12 cellular contexts compared by ENCODE assay signal in the genomic region with DNA sequence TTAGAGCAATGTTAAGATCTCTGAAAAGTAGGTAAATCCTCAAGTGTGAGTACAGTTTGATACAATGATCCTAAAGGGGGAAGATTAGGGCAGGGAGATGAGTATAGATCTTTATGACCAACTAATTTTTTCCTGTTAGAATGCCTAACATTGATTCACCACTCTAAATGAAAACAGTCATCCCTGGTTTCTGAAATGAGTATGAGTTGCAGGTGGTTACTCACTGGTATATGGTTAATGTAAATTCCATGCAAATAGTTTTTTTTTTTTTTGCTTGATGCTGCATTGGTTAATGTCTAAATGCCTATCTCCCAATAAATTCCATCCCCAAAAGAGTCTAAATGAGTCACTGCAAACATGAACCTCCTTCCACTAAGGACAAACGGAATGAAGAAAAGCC. TPM values are rescaled to one million over a fixed set of nuclear protein-coding genes. Genes with fewer than 3 reads are reported as not detected.
DNase-seq lines count a peak whose midpoint lies in the region; ATAC-seq and TF ChIP-seq lines count a peak whose summit lies in the region.
"Had no signal": no experiment of that assay in that cellular context is flagged by ENCODE, and none has a peak within 500 bp of the region (broad histone marks: within the 10 kb centered on the region; RNA-seq: fewer than 3 reads in every experiment).

No MANE protein-coding gene starts in this region.

- H3K4me3 ChIP-seq in mammary epithelial cell (replicated peaks in 1 of 3; ENCODE audit: insufficient read depth in 1 of 3, low read depth in 2 of 3, low read length in 3 of 3) (no peak overlapping the region), heart left ventricle (no peak overlapping the region)
- no peak overlapping the region for H3K4me3 ChIP-seq in CD4-positive, alpha-beta memory T cell (ENCODE audit: low read length in 2 of 2)
- H3K4me3 ChIP-seq: left lung had no signal

- no peaks in the 10 kb centered on the region for H4K20me1 ChIP-seq in mammary epithelial cell (ENCODE audit: insufficient read depth, low read length)

- TF ChIP-seq POLR2A in heart left ventricle (IDR thresholded peaks at IDR 0.05), result no peak

- peaks cover 28% of the 10 kb centered on the region for H3K4me1 Mint-ChIP-seq in MCF 10A (ENCODE audit: insufficient read depth, unreplicated experiment)
- peaks cover 0 to 4% (median 3%) of the 10 kb centered on the region in 4 donors for H3K4me1 Mint-ChIP-seq in CD4-positive, alpha-beta memory T cell

- no peaks in the 10 kb centered on the region for H3K79me2 ChIP-seq in mammary epithelial cell (ENCODE audit: insufficient read depth, low read length)

- no TSS peak for BruUV-seq in mammary epithelial cell (replicated peaks; lab: Mats Ljungman, UMichigan)
- no TSS peak for BruUV-seq in MCF 10A (replicated peaks; lab: Mats Ljungman, UMichigan)

- H3K9ac ChIP-seq in mammary epithelial cell (ENCODE audit: insufficient read depth, low read length), result no peak overlapping the region

- H3K4me3 Mint-ChIP-seq in MCF 10A (ENCODE audit: unreplicated experiment), result no peak overlapping the region
- no peak overlapping the region for H3K4me3 Mint-ChIP-seq in CD4-positive, alpha-beta memory T cell

- peaks cover 8% of the 10 kb centered on the region for H3K9me3 Mint-ChIP-seq in MCF 10A (ENCODE audit: unreplicated experiment)
- H3K9me3 Mint-ChIP-seq in CD4-positive, alpha-beta memory T cell, result no peaks in the 10 kb centered on the region

- H2AFZ ChIP-seq in mammary epithelial cell (ENCODE audit: low read depth, low read length), result no peak overlapping the region

- DNase-seq in mammary epithelial cell, result peak; percentile 85
- DNase-seq in MCF 10A (ENCODE audit: unreplicated experiment), result no peak
- DNase-seq in M059J (ENCODE audit: low read depth), result peak; percentile 85
- DNase-seq in heart left ventricle, result no peak
- no peak for DNase-seq in CD4-positive, alpha-beta memory T cell
- DNase-seq in NCI-H1930 (lab: John Stamatoyannopoulos, UW), result no peak
- no peak for DNase-seq in NCI-H2196 (lab: John Stamatoyannopoulos, UW; ENCODE audit: unreplicated experiment)
- DNase-seq: left lung; SIG-M5; stimulated activated naive CD4-positive, alpha-beta T cell treated with Interleukin-2 at 50 U/mL for 16 hours had no signal

- peak overlapping the region; percentile 10 for H3K4me2 ChIP-seq in mammary epithelial cell (ENCODE audit: insufficient read depth, low read depth, low read length)

- H3K27me3 ChIP-seq in mammary epithelial cell (ENCODE audit: insufficient read depth, low read length) (no peaks in the 10 kb centered on the region), heart left ventricle (peaks cover 0 to 5% (median 0%) of the 10 kb centered on the region in 9 donors)
- no peaks in the 10 kb centered on the region for H3K27me3 ChIP-seq in CD4-positive, alpha-beta memory T cell (ENCODE audit: insufficient read depth, low read length)
- H3K27me3 ChIP-seq: left lung had no signal

- intact Hi-C loops in mammary epithelial cell (cut with micrococcal nuclease) (loop anchor here (5.0 kb wide), 1 partner anchor 55 kb away; the partner anchor contains the start of gene SERPINB7), MCF 10A (cut with micrococcal nuclease) (loop anchor here (5.0 kb wide), 1 partner anchor 70 kb away; no protein-coding TSS in a partner anchor), heart left ventricle (cut with DNase I) (no loop called here)
- intact Hi-C loops in CD4-positive, alpha-beta memory T cell (cut with micrococcal nuclease), result no loop called here

- in situ Hi-C loops in mammary epithelial cell (cut with MboI; ENCODE audit: low sequenced_read_pairs in 2 of 2), result loop anchor here in 1 of 2 donors (10.0 kb wide), 1 partner anchor 88 kb away; no protein-coding TSS in a partner anchor

- no peak overlapping the region for H3K27ac Mint-ChIP-seq in MCF 10A (ENCODE audit: low read depth, unreplicated experiment)
- no peak overlapping the region for H3K27ac Mint-ChIP-seq in CD4-positive, alpha-beta memory T cell

- H3K27ac ChIP-seq in mammary epithelial cell (ENCODE audit: insufficient read depth, low read depth, low read length) (peak overlapping the region; percentile 79), heart left ventricle (no peak overlapping the region)
- no peak overlapping the region for H3K27ac ChIP-seq in CD4-positive, alpha-beta memory T cell (ENCODE audit: low read depth, low read length)
- H3K27ac ChIP-seq: left lung had no signal

- 8% methylated on average over 1 of the region's 1 CpG for WGBS in mammary epithelial cell (ENCODE audit: low coverage, missing lambda C conversion rate)
- 81 to 86% (median 83%) methylated on average over 1 of the region's 1 CpG for WGBS in heart left ventricle, 4 donors

- dilution Hi-C loops in mammary epithelial cell (cut with HindIII; ENCODE audit: low sequenced_read_pairs), result loop anchor here (25.0 kb wide), 1 partner anchor 320 kb away; no protein-coding TSS in a partner anchor

- no peaks in the 10 kb centered on the region for H3K27me3 Mint-ChIP-seq in MCF 10A (ENCODE audit: insufficient read depth, unreplicated experiment)
- peaks cover 17 to 18% of the 10 kb centered on the region in 2 donors for H3K27me3 Mint-ChIP-seq in CD4-positive, alpha-beta memory T cell

- POLR2A ChIA-PET in MCF 10A (lab: Yijun Ruan, JAX), result no interaction called here
- POLR2A ChIA-PET in CD4-positive, alpha-beta memory T cell (lab: Charles Lee; ENCODE audit: partially characterized antibody), result no interaction called here

- H3K36me3 Mint-ChIP-seq in MCF 10A (ENCODE audit: insufficient read depth, unreplicated experiment), result no peaks in the 10 kb centered on the region
- no peaks in the 10 kb centered on the region for H3K36me3 Mint-ChIP-seq in CD4-positive, alpha-beta memory T cell

- H3K36me3 ChIP-seq in mammary epithelial cell (ENCODE audit: insufficient read depth, low read length), result no peaks in the 10 kb centered on the region
- no peaks in the 10 kb centered on the region for H3K36me3 ChIP-seq in heart left ventricle
- H3K36me3 ChIP-seq in CD4-positive, alpha-beta memory T cell (ENCODE audit: insufficient read depth, low read length), result no peaks in the 10 kb centered on the region
- H3K36me3 ChIP-seq: left lung had no signal

- ATAC-seq in HG02840 (IDR thresholded peaks at IDR 0.05; ENCODE audit: low FRiP score, unreplicated experiment), result peak; percentile 73
- no peak for ATAC-seq in heart left ventricle
- ATAC-seq: left lung had no signal

- no peaks in the 10 kb centered on the region for H3K9me3 ChIP-seq in mammary epithelial cell (replicated peaks; ENCODE audit: insufficient read depth, low read length)
- no peaks in the 10 kb centered on the region for H3K9me3 ChIP-seq in heart left ventricle
- no peaks in the 10 kb centered on the region for H3K9me3 ChIP-seq in CD4-positive, alpha-beta memory T cell (ENCODE audit: control insufficient read depth in 1 of 2, low read length in 2 of 2)
- H3K9me3 ChIP-seq: left lung had no signal

- CTCF ChIA-PET in mammary epithelial cell (lab: Charles Lee; ENCODE audit: low non-redundant PET) (no interaction called here), MCF 10A (lab: Yijun Ruan, JAX) (interaction anchor here (1.4 kb wide), 1 partner anchor 11 kb away, joined by 4 read pairs; no protein-coding TSS in a partner anchor)
- CTCF ChIA-PET in CD4-positive, alpha-beta memory T cell (lab: Charles Lee; ENCODE audit: partially characterized antibody), result no interaction called here

- no peak for TF ChIP-seq CTCF in mammary epithelial cell (conservative IDR thresholded peaks at IDR 0.05 in 1 of 2, IDR thresholded peaks at IDR 0.05 in 1 of 2; ENCODE audit: extremely low read depth in 1 of 2, insufficient read depth in 1 of 2, low read depth in 1 of 2, low read length in 2 of 2)
- TF ChIP-seq CTCF in MCF 10A (IDR thresholded peaks at IDR 0.05; ENCODE audit: unreplicated experiment), result no peak
- no peak for TF ChIP-seq CTCF in heart left ventricle (IDR thresholded peaks at IDR 0.05)

- H3K4me1 ChIP-seq in mammary epithelial cell (ENCODE audit: insufficient read depth, low read length) (peaks cover 41% of the 10 kb centered on the region), heart left ventricle (peaks cover 0 to 6% (median 0%) of the 10 kb centered on the region in 12 donors)
- H3K4me1 ChIP-seq in CD4-positive, alpha-beta memory T cell (ENCODE audit: insufficient read depth, low read length), result no peaks in the 10 kb centered on the region

RNA-seq across cellular contexts. Expression of gene SERPINB2, which starts 55.0 kb away (rescaled TPM):
- total RNA-seq in mammary epithelial cell, result 10 to 100 TPM in 1 of 2 donors, under 1 TPM in 1; 0.67 to 60.3 TPM
- polyA plus RNA-seq in mammary epithelial cell, result 30.6 TPM
- 22.2 TPM for polyA minus RNA-seq in mammary epithelial cell
- total RNA-seq in MCF 10A (2022), result 0.47 and 0.82 TPM in 2 replicates
- 24.2 and 26.6 TPM in 2 replicates for total RNA-seq in M059J (2014; rRNA removed; shearing (Covaris generic))
- 1 to 10 TPM in 1 of 9 donors, under 1 TPM in 3, not detected in 5; 0.27 to 1.2 (median 0.58) TPM for total RNA-seq in heart left ventricle
- polyA plus RNA-seq in heart left ventricle, result under 1 TPM in 1 of 2 donors, not detected in 1; 0.10 TPM
- total RNA-seq in CD4-positive, alpha-beta memory T cell, result 1 to 10 TPM; 1.2 to 1.7 TPM
- not detected for polyA plus RNA-seq in CD4-positive, alpha-beta memory T cell
- total RNA-seq: renal cortical epithelial cell had no signal

RNA-seq across cellular contexts. Expression of gene SERPINB7, which starts 57.3 kb away (rescaled TPM):
- total RNA-seq in mammary epithelial cell (10 to 100 TPM; 13.5 to 42.6 TPM), MCF 10A (2022) (2.6 and 3.0 TPM in 2 replicates), heart left ventricle (1 to 10 TPM in 1 of 9 donors, not detected in 8; 1.4 TPM)
- polyA plus RNA-seq in mammary epithelial cell (53.2 TPM), heart left ventricle (not detected)
- polyA minus RNA-seq in mammary epithelial cell, result 85.5 TPM
- 15.7 and 20.8 TPM in 2 replicates for total RNA-seq in M059J (2014; rRNA removed; shearing (Covaris generic))
- total RNA-seq in CD4-positive, alpha-beta memory T cell, result not detected
- polyA plus RNA-seq in CD4-positive, alpha-beta memory T cell, result not detected

Comparison
In these comparisons a context has a peak if more than half of its experiments do, and no peak if none do; other contexts are left out.
1. DNase-seq: peak in mammary epithelial cell (single experiment) and M059J (single experiment); none in MCF 10A (single experiment), heart left ventricle (0 of 5), CD4-positive, alpha-beta memory T cell (0 of 5), NCI-H1930 (0 of 2) and NCI-H2196 (single experiment).
2. intact Hi-C loops: an anchor here in mammary epithelial cell (5.0 kb wide) and MCF 10A (5.0 kb wide); none called in heart left ventricle and CD4-positive, alpha-beta memory T cell.